In genomic region chr10:79310217-79310865, GRCh38 we compare ENCODE assay signal across 18 cellular contexts. TPM values are rescaled to one million over a fixed set of nuclear protein-coding genes. Genes with fewer than 3 reads are reported as not detected.
A peak's percentile ranks its signal among the peaks of the same experiment; 100 is the strongest.
DNase-seq lines count a peak whose midpoint lies in the region; ATAC-seq, FAIRE-seq and TF ChIP-seq lines count a peak whose summit lies in the region.
"Had no signal": no experiment of that assay in that cellular context is flagged by ENCODE, and none has a peak within 500 bp of the region (broad histone marks: within the 10 kb centered on the region; RNA-seq: fewer than 3 reads in every experiment).

No MANE protein-coding gene starts in this region.

- TF ChIP-seq CTCF in kidney (IDR thresholded peaks at IDR 0.05; ENCODE audit: borderline replicate concordance, extremely low read depth, insufficient read depth) (no peak), sigmoid colon (IDR thresholded peaks at IDR 0.05) (no peak)

- no peak for FAIRE-seq in kidney (lab: Jason Lieb, UNC)
- no peak for FAIRE-seq in HTR-8/SVneo (lab: Jason Lieb, UNC)
- FAIRE-seq: A204.1, endometrium, RCC 7860 had no signal

- no peaks in the 10 kb centered on the region for H3K27me3 Mint-ChIP-seq in T-helper 1 cell treated with Interleukin-12 subunit alpha and Interleukin-12 subunit beta and Interleukin-4 antibody, amounts not matched to agents 30 μg/mL and 1 μg/mL, for 36 hours (ENCODE audit: low read depth)
- H3K27me3 Mint-ChIP-seq in activated T-helper 17 cell treated with anti-CD3 and anti-CD28 coated beads, Interleukin-2, amount 50 U/mL, for 72 hours: no peaks in the 10 kb centered on the region
- H3K27me3 Mint-ChIP-seq: stimulated activated naive CD8-positive, alpha-beta T cell treated with anti-CD3 and anti-CD28 coated beads, Interleukin-15, amount 100 ng/mL, for 72 hours; T-cell had no signal

- H3K4me3 Mint-ChIP-seq in T-helper 1 cell treated with Interleukin-12 subunit alpha and Interleukin-12 subunit beta and Interleukin-4 antibody, amounts not matched to agents 30 μg/mL and 1 μg/mL, for 36 hours: no peak overlapping the region
- H3K4me3 Mint-ChIP-seq in activated T-helper 17 cell treated with anti-CD3 and anti-CD28 coated beads, Interleukin-2, amount 50 U/mL, for 72 hours: peak overlapping the region; percentile 20
- H3K4me3 Mint-ChIP-seq: stimulated activated naive CD8-positive, alpha-beta T cell treated with anti-CD3 and anti-CD28 coated beads, Interleukin-15, amount 100 ng/mL, for 72 hours; T-cell had no signal

- peaks cover 6% of the 10 kb centered on the region for H3K4me1 Mint-ChIP-seq in T-helper 1 cell treated with Interleukin-12 subunit alpha and Interleukin-12 subunit beta and Interleukin-4 antibody, amounts not matched to agents 30 μg/mL and 1 μg/mL, for 36 hours (ENCODE audit: low read depth)
- peaks cover 5% of the 10 kb centered on the region for H3K4me1 Mint-ChIP-seq in activated T-helper 17 cell treated with anti-CD3 and anti-CD28 coated beads, Interleukin-2, amount 50 U/mL, for 72 hours

- H3K36me3 ChIP-seq in kidney (ENCODE audit: control insufficient read depth in 1 of 2, insufficient read depth in 2 of 2, low read length in 2 of 2) (peaks cover 19 to 58% of the 10 kb centered on the region in 2 donors), sigmoid colon (peaks cover 36 to 98% (median 66%) of the 10 kb centered on the region in 4 donors)
- H3K36me3 ChIP-seq: uterus had no signal

- WGBS in sigmoid colon, 2 donors: 91 to 93% methylated on average over 29 of the region's 29 CpGs

- no peak for TF ChIP-seq EP300 in sigmoid colon (IDR thresholded peaks at IDR 0.05)

- H3K36me3 Mint-ChIP-seq in T-helper 1 cell treated with Interleukin-12 subunit alpha and Interleukin-12 subunit beta and Interleukin-4 antibody, amounts not matched to agents 30 μg/mL and 1 μg/mL, for 36 hours (ENCODE audit: low read depth): peaks cover 33% of the 10 kb centered on the region
- H3K36me3 Mint-ChIP-seq in activated T-helper 17 cell treated with anti-CD3 and anti-CD28 coated beads, Interleukin-2, amount 50 U/mL, for 72 hours (ENCODE audit: low read depth): peaks cover 63% of the 10 kb centered on the region

- H3K9ac ChIP-seq in kidney (ENCODE audit: low read length in 2 of 2): no peak overlapping the region
- H3K9ac ChIP-seq: parathyroid adenoma had no signal

- H3K4me3 ChIP-seq in kidney (ENCODE audit: low read length in 2 of 2): no peak overlapping the region
- H3K4me3 ChIP-seq in sigmoid colon: no peak overlapping the region
- H3K4me3 ChIP-seq: adrenal gland, uterus had no signal

- H3K27ac Mint-ChIP-seq in T-helper 1 cell treated with Interleukin-12 subunit alpha and Interleukin-12 subunit beta and Interleukin-4 antibody, amounts not matched to agents 30 μg/mL and 1 μg/mL, for 36 hours: peak overlapping the region; percentile 80
- peak overlapping the region; percentile 74 for H3K27ac Mint-ChIP-seq in activated T-helper 17 cell treated with anti-CD3 and anti-CD28 coated beads, Interleukin-2, amount 50 U/mL, for 72 hours
- H3K27ac Mint-ChIP-seq: stimulated activated naive CD8-positive, alpha-beta T cell treated with anti-CD3 and anti-CD28 coated beads, Interleukin-15, amount 100 ng/mL, for 72 hours; T-cell had no signal

- no peaks in the 10 kb centered on the region for H3K9me3 Mint-ChIP-seq in T-helper 1 cell treated with Interleukin-12 subunit alpha and Interleukin-12 subunit beta and Interleukin-4 antibody, amounts not matched to agents 30 μg/mL and 1 μg/mL, for 36 hours
- H3K9me3 Mint-ChIP-seq in activated T-helper 17 cell treated with anti-CD3 and anti-CD28 coated beads, Interleukin-2, amount 50 U/mL, for 72 hours: no peaks in the 10 kb centered on the region
- H3K9me3 Mint-ChIP-seq: stimulated activated naive CD8-positive, alpha-beta T cell treated with anti-CD3 and anti-CD28 coated beads, Interleukin-15, amount 100 ng/mL, for 72 hours; T-cell had no signal

- H3K4me1 ChIP-seq in kidney (ENCODE audit: control insufficient read depth in 1 of 2, insufficient read depth in 1 of 2, low read depth in 1 of 2, low read length in 2 of 2) (no peaks in the 10 kb centered on the region), sigmoid colon (peaks cover 0 to 25% (median 20%) of the 10 kb centered on the region in 4 donors)
- H3K4me1 ChIP-seq: adrenal gland, parathyroid adenoma, uterus had no signal

- DNase-seq in T-helper 1 cell (no peak), kidney (peak; percentile 69), sigmoid colon (no peak), HTR-8/SVneo (ENCODE audit: insufficient read length, low spot score) (no peak), GM19238 (ENCODE audit: insufficient read length, low spot score) (no peak)
- DNase-seq in stimulated activated CD8-positive, alpha-beta memory T cell treated with anti-CD3 and anti-CD28 coated beads, Interleukin-4, amount 100 ng/mL, for 48 hours: no peak
- DNase-seq: DMS79; NCI-H1417 treated with DMSO at 0.1 percent for 48 hours; stimulated activated naive CD8-positive, alpha-beta T cell treated with anti-CD3 and anti-CD28 coated beads, Interleukin-15, amount 100 ng/mL, for 72 hours; T-cell; uterus had no signal

- H3K27me3 ChIP-seq in sigmoid colon: no peaks in the 10 kb centered on the region
- H3K27me3 ChIP-seq: adrenal gland, uterus had no signal

- ATAC-seq in activated T-helper 17 cell treated with anti-CD3 and anti-CD28 coated beads, Interleukin-2, amount 50 U/mL, for 72 hours (replicated peaks): no peak
- ATAC-seq: T-cell had no signal

- no peak for TF ChIP-seq POLR2A in sigmoid colon (IDR thresholded peaks at IDR 0.05)

- H3K9me3 ChIP-seq in kidney (ENCODE audit: control insufficient read depth in 1 of 2, low read length in 2 of 2) (no peaks in the 10 kb centered on the region), sigmoid colon (no peaks in the 10 kb centered on the region)
- H3K9me3 ChIP-seq: adrenal gland, uterus had no signal

- intact Hi-C loops in kidney (cut with DNase I) (no loop called here), sigmoid colon (cut with DNase I) (no loop called here)

- H3K27ac ChIP-seq in kidney (ENCODE audit: low read depth in 2 of 2, low read length in 2 of 2) (no peak overlapping the region), sigmoid colon (peak overlapping the region in 3 of 4 donors; percentile 45 to 72 (median 50))
- H3K27ac ChIP-seq: parathyroid adenoma had no signal

RNA-seq across cellular contexts. Expression of gene PPIF, which starts 36.9 kb away (rescaled TPM):
- total RNA-seq in activated T-helper 17 cell treated with anti-CD3 and anti-CD28 coated beads, Interleukin-2, amount 50 U/mL, for 72 hours: 100 to 1,000 TPM in 1 of 2 donors, 10 to 100 TPM in 1; 73.7 to 170 TPM
- 36.7 TPM for total RNA-seq in kidney
- 120 TPM for polyA plus RNA-seq in kidney (ENCODE audit: insufficient read depth, low read depth, low replicate concordance)
- 10 to 100 TPM; 26.4 to 48.5 (median 32.5) TPM for total RNA-seq in sigmoid colon
- polyA plus RNA-seq in sigmoid colon: 10 to 100 TPM; 60.7 to 74.9 (median 71.9) TPM

Comparison
In these comparisons a context has a peak if more than half of its experiments do, and no peak if none do; other contexts are left out.
1. H3K27ac ChIP-seq: peak in sigmoid colon (3 of 4); none in kidney (0 of 2).